ENCODE assay signal across 14 cellular contexts in genomic region chr5:134813827-134814226, GRCh38. TPM values are rescaled to one million over a fixed set of nuclear protein-coding genes. Genes with fewer than 3 reads are reported as not detected.
DNase-seq lines count a peak whose midpoint lies in the region; ATAC-seq and TF ChIP-seq lines count a peak whose summit lies in the region.
"Had no signal": no experiment of that assay in that cellular context is flagged by ENCODE, and none has a peak within 500 bp of the region (broad histone marks: within the 10 kb centered on the region; RNA-seq: fewer than 3 reads in every experiment).

No MANE protein-coding gene starts in this region.

- no peak overlapping the region for H2AFZ ChIP-seq in OCI-LY7 (ENCODE audit: low read length)

- BruUV-seq in OCI-LY7 (replicated peaks; lab: Mats Ljungman, UMichigan), result no TSS peak

- no peaks in the 10 kb centered on the region for H3K9me2 ChIP-seq in OCI-LY7 (ENCODE audit: insufficient read depth, low read length)

- H3K9me3 ChIP-seq in OCI-LY7 (ENCODE audit: low read length), result no peaks in the 10 kb centered on the region
- no peaks in the 10 kb centered on the region for H3K9me3 ChIP-seq in stomach
- H3K9me3 ChIP-seq: ovary had no signal

- H3K27ac ChIP-seq in OCI-LY7 (ENCODE audit: low read depth, low read length, poor library complexity, severe bottlenecking) (peak overlapping the region; percentile 66), stomach (no peak overlapping the region)
- H3K27ac ChIP-seq: ovary had no signal

- TF ChIP-seq CTCF in OCI-LY7 (conservative IDR thresholded peaks at IDR 0.05; ENCODE audit: low read length), result no peak
- TF ChIP-seq CTCF in stomach (IDR thresholded peaks at IDR 0.05), result no peak

- peak overlapping the region; percentile 50 for H3K4me2 ChIP-seq in OCI-LY7 (ENCODE audit: low read length)

- H3K79me2 ChIP-seq in OCI-LY7 (ENCODE audit: insufficient read depth, low read depth, low read length), result peaks cover 8% of the 10 kb centered on the region; the same call in 1 of the 2 replicates

- POLR2A ChIA-PET in OCI-LY7 (lab: Charles Lee), result interaction anchor here (0.7 to 0.8 kb wide), 2 partner anchors 19 to 376 kb away, joined by 4 to 5 read pairs; no protein-coding TSS in a partner anchor
- POLR2A ChIA-PET in HEK293T (lab: Yijun Ruan, JAX), result interaction anchor here (0.6 kb wide), 1 partner anchor 23 kb away, joined by 3 read pairs; no protein-coding TSS in a partner anchor

- H3K4me3 ChIP-seq in OCI-LY7 (ENCODE audit: low read depth, low read length, poor library complexity, severe bottlenecking) (no peak overlapping the region), stomach (no peak overlapping the region)
- H3K4me3 ChIP-seq: ovary had no signal

- no peaks in the 10 kb centered on the region for H3K27me3 ChIP-seq in stomach
- H3K27me3 ChIP-seq: ovary had no signal

- peaks cover 29% of the 10 kb centered on the region for H3K4me1 ChIP-seq in OCI-LY7 (ENCODE audit: insufficient read depth, low read length, poor library complexity, severe bottlenecking)
- peaks cover 0 to 7% (median 0%) of the 10 kb centered on the region in 4 donors for H3K4me1 ChIP-seq in stomach

- CTCF ChIA-PET in OCI-LY7 (lab: Charles Lee; ENCODE audit: unreplicated experiment) (no interaction called here), HEK293T (lab: Yijun Ruan, JAX) (no interaction called here)

- no peak for TF ChIP-seq POLR2A in stomach (IDR thresholded peaks at IDR 0.05)

- H3K36me3 ChIP-seq in OCI-LY7 (ENCODE audit: insufficient read depth, low read length), result peaks cover 94% of the 10 kb centered on the region
- H3K36me3 ChIP-seq in stomach, result peaks cover 27 to 100% (median 100%) of the 10 kb centered on the region in 4 donors
- H3K36me3 ChIP-seq: ovary had no signal

- peak overlapping the region; percentile 45 for H3K27ac Mint-ChIP-seq in stimulated activated naive CD8-positive, alpha-beta T cell treated with anti-CD3 and anti-CD28 coated beads, Interleukin-15, Interleukin-2, amounts not matched to agents 100 ng/mL and 50 ng/mL, for 24 hours
- H3K27ac Mint-ChIP-seq in stimulated activated naive CD8-positive, alpha-beta T cell treated with anti-CD3 and anti-CD28 coated beads, Interleukin-15, amount 100 ng/mL, for 72 hours, result no peak overlapping the region
- H3K27ac Mint-ChIP-seq: mesothelial cell of epicardium had no signal

- TF ChIP-seq EP300 in stomach (IDR thresholded peaks at IDR 0.05), result no peak

- H3K36me3 Mint-ChIP-seq in stimulated activated naive CD8-positive, alpha-beta T cell treated with anti-CD3 and anti-CD28 coated beads, Interleukin-15, Interleukin-2, amounts not matched to agents 100 ng/mL and 50 ng/mL, for 24 hours (ENCODE audit: low read depth), result peaks cover 62% of the 10 kb centered on the region

- H4K20me1 ChIP-seq in OCI-LY7 (ENCODE audit: insufficient read depth, low read length), result no peaks in the 10 kb centered on the region

- intact Hi-C loops in OCI-LY7 (cut with micrococcal nuclease; ENCODE audit: unreplicated experiment) (loop anchor here (2.0 kb wide), 1 partner anchor 33 kb away; no protein-coding TSS in a partner anchor), stomach (cut with DNase I; ENCODE audit: low total_unique reads) (no loop called here), left colon (cut with DNase I, micrococcal nuclease) (no loop called here)

- no peaks in the 10 kb centered on the region for H3K27me3 Mint-ChIP-seq in stimulated activated naive CD8-positive, alpha-beta T cell treated with anti-CD3 and anti-CD28 coated beads, Interleukin-15, Interleukin-2, amounts not matched to agents 100 ng/mL and 50 ng/mL, for 24 hours
- H3K27me3 Mint-ChIP-seq in stimulated activated naive CD8-positive, alpha-beta T cell treated with anti-CD3 and anti-CD28 coated beads, Interleukin-15, amount 100 ng/mL, for 72 hours, result no peaks in the 10 kb centered on the region
- H3K27me3 Mint-ChIP-seq: activated naive CD4-positive, alpha-beta T cell treated with anti-CD3 and anti-CD28 coated beads, Interleukin-2, amount 50 U/mL, for 24 hours had no signal

- no peak for ATAC-seq in stimulated activated naive CD8-positive, alpha-beta T cell treated with anti-CD3 and anti-CD28 coated beads, Interleukin-15, amount 100 ng/mL, for 72 hours
- ATAC-seq in HG03342 (IDR thresholded peaks at IDR 0.05; ENCODE audit: unreplicated experiment) (peak; percentile 40), GM18519 (IDR thresholded peaks at IDR 0.05; ENCODE audit: low FRiP score, unreplicated experiment) (no peak), left colon (no peak)

- peaks cover 17% of the 10 kb centered on the region for H3K4me1 Mint-ChIP-seq in stimulated activated naive CD8-positive, alpha-beta T cell treated with anti-CD3 and anti-CD28 coated beads, Interleukin-15, Interleukin-2, amounts not matched to agents 100 ng/mL and 50 ng/mL, for 24 hours (ENCODE audit: low read depth)
- peaks cover 11% of the 10 kb centered on the region for H3K4me1 Mint-ChIP-seq in stimulated activated naive CD8-positive, alpha-beta T cell treated with anti-CD3 and anti-CD28 coated beads, Interleukin-15, amount 100 ng/mL, for 72 hours
- H3K4me1 Mint-ChIP-seq: mesothelial cell of epicardium had no signal

- no peak for DNase-seq in stimulated activated naive CD8-positive, alpha-beta T cell treated with anti-CD3 and anti-CD28 coated beads, Interleukin-15, amount 100 ng/mL, for 72 hours
- peak; percentile 54 for DNase-seq in OCI-LY7 (ENCODE audit: low spot score)
- DNase-seq in stomach, result no peak
- no peak for DNase-seq in HEK293T (ENCODE audit: extremely low spot score)
- no peak for DNase-seq in left colon
- DNase-seq: DMS153, NCI-H1930, ovary had no signal

- no peak overlapping the region for H3K4me3 Mint-ChIP-seq in stimulated activated naive CD8-positive, alpha-beta T cell treated with anti-CD3 and anti-CD28 coated beads, Interleukin-15, Interleukin-2, amounts not matched to agents 100 ng/mL and 50 ng/mL, for 24 hours
- no peak overlapping the region for H3K4me3 Mint-ChIP-seq in stimulated activated naive CD8-positive, alpha-beta T cell treated with anti-CD3 and anti-CD28 coated beads, Interleukin-15, amount 100 ng/mL, for 72 hours
- H3K4me3 Mint-ChIP-seq: activated CD8-positive, alpha-beta T cell treated with anti-CD3 and anti-CD28 coated beads, Interleukin-2, amount 10 ng/mL, durations not matched to agents 7 days and 5 days; activated naive CD4-positive, alpha-beta T cell treated with anti-CD3 and anti-CD28 coated beads, Interleukin-2, amount 50 U/mL, for 24 hours; mesothelial cell of epicardium had no signal

- H3K9me3 Mint-ChIP-seq in stimulated activated naive CD8-positive, alpha-beta T cell treated with anti-CD3 and anti-CD28 coated beads, Interleukin-15, Interleukin-2, amounts not matched to agents 100 ng/mL and 50 ng/mL, for 24 hours, result no peaks in the 10 kb centered on the region
- H3K9me3 Mint-ChIP-seq in stimulated activated naive CD8-positive, alpha-beta T cell treated with anti-CD3 and anti-CD28 coated beads, Interleukin-15, amount 100 ng/mL, for 72 hours, result no peaks in the 10 kb centered on the region
- H3K9me3 Mint-ChIP-seq: activated naive CD4-positive, alpha-beta T cell treated with anti-CD3 and anti-CD28 coated beads, Interleukin-2, amount 50 U/mL, for 24 hours; mesothelial cell of epicardium had no signal

TF ChIP-seq in HEK293T, 16 proteins besides CTCF, POLR2A, EP300 and RAD21:
- TF ChIP-seq SUZ12 (IDR thresholded peaks at IDR 0.05) (no peak), ELF4 (IDR thresholded peaks at IDR 0.05) (no peak), NFRKB (IDR thresholded peaks at IDR 0.05) (no peak), ZNF384 (IDR thresholded peaks at IDR 0.05) (no peak), SP1 (IDR thresholded peaks at IDR 0.05) (no peak)

RNA-seq across cellular contexts. Expression of gene C5orf24, which starts 31.9 kb away (rescaled TPM):
- 28.4 and 36.7 TPM in 2 replicates for total RNA-seq in OCI-LY7 (2014; rRNA removed; shearing (Covaris generic))
- total RNA-seq in OCI-LY7 (2022) (33.8 and 42.4 TPM in 2 replicates), stomach (10 to 100 TPM; 28.6 to 54.9 (median 43.9) TPM), left colon (10 to 100 TPM; 30.4 to 33.2 TPM)
- polyA plus RNA-seq in stomach, result 10 to 100 TPM; 16.0 to 17.1 (median 16.5) TPM

RNA-seq across cellular contexts. Expression of gene DDX46, which starts 55.2 kb away (rescaled TPM):
- total RNA-seq in OCI-LY7 (2014; rRNA removed; shearing (Covaris generic)), result 44.5 and 47.1 TPM in 2 replicates
- total RNA-seq in OCI-LY7 (2022), result 78.8 and 80.6 TPM in 2 replicates
- total RNA-seq in stomach, result 10 to 100 TPM; 19.7 to 64.6 (median 53.7) TPM
- 10 to 100 TPM; 10.0 to 17.1 (median 13.8) TPM for polyA plus RNA-seq in stomach
- 10 to 100 TPM; 30.8 to 43.1 TPM for total RNA-seq in left colon
